19 cellular contexts compared by ENCODE assay signal in the genomic region with DNA sequence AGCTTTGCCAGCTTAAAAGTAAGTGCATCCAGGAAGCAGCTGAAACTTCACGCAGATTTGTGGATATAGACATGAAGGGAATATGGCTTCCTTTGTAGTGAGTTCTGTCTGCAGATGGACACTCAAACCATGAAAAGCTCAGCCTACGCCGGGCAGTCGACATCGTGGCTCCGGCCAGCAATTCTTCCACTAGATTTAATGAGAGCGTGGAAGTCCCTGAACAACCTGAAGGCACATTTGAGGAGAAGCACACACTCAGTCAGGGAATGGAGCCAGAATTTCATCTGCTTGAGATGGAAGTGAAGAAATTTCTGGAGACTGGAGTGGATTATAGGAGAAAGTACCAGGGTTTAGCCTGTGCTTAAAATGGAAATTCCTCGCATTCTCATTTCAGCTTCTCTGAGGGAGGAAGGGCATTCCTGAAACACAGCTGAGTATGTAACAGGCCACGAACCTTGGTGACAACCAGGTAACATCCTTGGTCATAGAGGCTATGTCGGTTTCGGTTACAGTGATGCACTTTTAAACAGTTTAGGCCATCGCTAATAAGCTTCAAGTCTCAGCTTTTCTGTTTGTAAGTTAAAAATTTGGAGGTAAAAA.
DNase-seq lines count a peak whose midpoint lies in the region; ATAC-seq and TF ChIP-seq lines count a peak whose summit lies in the region.
"Had no signal": no experiment of that assay in that cellular context is flagged by ENCODE, and none has a peak within 500 bp of the region (broad histone marks: within the 10 kb centered on the region; RNA-seq: fewer than 3 reads in every experiment).

No MANE protein-coding gene starts in this region.

- H3K27me3 Mint-ChIP-seq in GM23338 (ENCODE audit: insufficient read depth, low read depth, poor library complexity) = peaks cover 16% of the 10 kb centered on the region
- H3K27me3 Mint-ChIP-seq: CD4-positive, alpha-beta T cell had no signal

- H3K27ac ChIP-seq in GM23338 (ENCODE audit: low read depth) = no peak overlapping the region
- H3K27ac ChIP-seq in tibial nerve = peak overlapping the region in 3 of 4 donors; percentile 23 to 79 (median 29)
- no peak overlapping the region for H3K27ac ChIP-seq in PC-3 (ENCODE audit: low read length)
- H3K27ac ChIP-seq: BLaER1 treated with 17β-estradiol and CSF1 and Interleukin-3, amounts not matched to agents 10 nM and 100 nM; KMS-11; RWPE1 had no signal

- peaks cover 23% of the 10 kb centered on the region for H3K4me1 Mint-ChIP-seq in GM23338

- TF ChIP-seq POLR2A in tibial nerve (IDR thresholded peaks at IDR 0.05) (no peak), lower leg skin (IDR thresholded peaks at IDR 0.05) (no peak)

- H3K9me3 Mint-ChIP-seq in GM23338 = no peaks in the 10 kb centered on the region; the same call in 2 of the 3 replicates
- H3K9me3 Mint-ChIP-seq: CD4-positive, alpha-beta T cell had no signal

- H3K4me3 ChIP-seq in GM23338 (no peak overlapping the region), tibial nerve (no peak overlapping the region), lower leg skin (ENCODE audit: low read depth, poor library complexity, severe bottlenecking) (no peak overlapping the region), PC-3 (ENCODE audit: low read length) (no peak overlapping the region)
- H3K4me3 ChIP-seq: BLaER1 treated with 17β-estradiol and CSF1 and Interleukin-3, amounts not matched to agents 10 nM and 100 nM had no signal

- H3K36me3 Mint-ChIP-seq in GM23338 (ENCODE audit: low read depth) = no peaks in the 10 kb centered on the region

- POLR2A ChIA-PET in PC-3 (lab: Charles Lee; ENCODE audit: unreplicated experiment) = no interaction called here

- no peak overlapping the region for H3K4me2 ChIP-seq in GM23338
- no peak overlapping the region for H3K4me2 ChIP-seq in PC-3 (ENCODE audit: low read length)
- H3K4me2 ChIP-seq: BLaER1 treated with 17β-estradiol and CSF1 and Interleukin-3, amounts not matched to agents 10 nM and 100 nM; KMS-11 had no signal

- peak overlapping the region; percentile 70 for H2AFZ ChIP-seq in GM23338
- H2AFZ ChIP-seq in PC-3 (ENCODE audit: low read length) = no peak overlapping the region

- TF ChIP-seq CTCF in GM23338 (conservative IDR thresholded peaks at IDR 0.05; ENCODE audit: low read depth in 2 of 2) (no peak), tibial nerve (IDR thresholded peaks at IDR 0.05) (no peak), lower leg skin (IDR thresholded peaks at IDR 0.05) (no peak), PC-3 (conservative IDR thresholded peaks at IDR 0.05; ENCODE audit: low read depth, low read length) (no peak)

- no peak for TF ChIP-seq EP300 in tibial nerve (IDR thresholded peaks at IDR 0.05)

- ATAC-seq in GM23338 (no peak), HG02571 (IDR thresholded peaks at IDR 0.05; ENCODE audit: unreplicated experiment) (no peak), PC-3 (no peak)

- no peak overlapping the region for H3K27ac Mint-ChIP-seq in GM23338
- H3K27ac Mint-ChIP-seq: CD4-positive, alpha-beta T cell had no signal

- no peak overlapping the region for H3K4me3 Mint-ChIP-seq in GM23338
- H3K4me3 Mint-ChIP-seq: CD4-positive, alpha-beta T cell had no signal

- H4K20me1 ChIP-seq in GM23338 (replicated peaks; ENCODE audit: insufficient read depth) (no peaks in the 10 kb centered on the region), PC-3 (ENCODE audit: low read length) (no peaks in the 10 kb centered on the region)
- H4K20me1 ChIP-seq: BLaER1 treated with 17β-estradiol and CSF1 and Interleukin-3, amounts not matched to agents 10 nM and 100 nM had no signal

- no peaks in the 10 kb centered on the region for H3K36me3 ChIP-seq in GM23338 (ENCODE audit: insufficient read depth)
- peaks cover 0 to 4% (median 0%) of the 10 kb centered on the region in 3 donors for H3K36me3 ChIP-seq in tibial nerve
- H3K36me3 ChIP-seq in PC-3 (ENCODE audit: low read depth, low read length) = no peaks in the 10 kb centered on the region
- H3K36me3 ChIP-seq: BLaER1 treated with 17β-estradiol and CSF1 and Interleukin-3, amounts not matched to agents 10 nM and 100 nM had no signal

- no peaks in the 10 kb centered on the region for H3K79me2 ChIP-seq in GM23338 (replicated peaks; ENCODE audit: insufficient read depth)
- no peaks in the 10 kb centered on the region for H3K79me2 ChIP-seq in PC-3 (ENCODE audit: low read length)

- CTCF ChIA-PET in PC-3 (lab: Charles Lee) = no interaction called here

- H3K4me1 ChIP-seq in GM23338 (ENCODE audit: insufficient read depth) (0 out of 2 replicates have a peak, but pooled peaks cover 5% of the 10 kb centered on the region), tibial nerve (no peaks in the 10 kb centered on the region), PC-3 (ENCODE audit: insufficient read depth, low read length) (no peaks in the 10 kb centered on the region)

- H3K9me2 ChIP-seq in GM23338 (ENCODE audit: insufficient read depth) (no peaks in the 10 kb centered on the region), PC-3 (replicated peaks; ENCODE audit: low read length) (no peaks in the 10 kb centered on the region)

- WGBS in tibial nerve, 2 donors = 77 to 95% methylated on average over 12 of the region's 12 CpGs
- 95 to 97% methylated on average over 12 of the region's 12 CpGs for WGBS in lower leg skin, 2 donors

- no TSS peak for BruUV-seq in PC-3 (replicated peaks; lab: Mats Ljungman, UMichigan)

- DNase-seq in GM23338 (ENCODE audit: low spot score) = peak; percentile 47
- peak; percentile 59 for DNase-seq in cerebellum (ENCODE audit: low spot score)
- DNase-seq in myocyte (ENCODE audit: low read depth) = peak; percentile 31
- DNase-seq in tibial nerve (ENCODE audit: low spot score in 2 of 2) = no peak
- no peak for DNase-seq in lower leg skin (ENCODE audit: low spot score in 2 of 2)
- DNase-seq in PC-3 = no peak
- DNase-seq: CD4-positive, alpha-beta T cell; GOT3; HCEC 1CT; IMR-90; MM.1S; NCI-H2029; NCI-H446; NCI-H526; SHP77 had no signal

- intact Hi-C loops in lower leg skin (cut with DNase I; ENCODE audit: low total_unique reads) (no loop called here), PC-3 (cut with micrococcal nuclease) (no loop called here)

- H3K9me3 ChIP-seq in tibial nerve (no peaks in the 10 kb centered on the region), PC-3 (ENCODE audit: low read length) (no peaks in the 10 kb centered on the region)

- no peaks in the 10 kb centered on the region for H3K27me3 ChIP-seq in GM23338 (ENCODE audit: insufficient read depth)
- no peaks in the 10 kb centered on the region for H3K27me3 ChIP-seq in tibial nerve
- no peaks in the 10 kb centered on the region for H3K27me3 ChIP-seq in PC-3 (ENCODE audit: low read length)
- H3K27me3 ChIP-seq: BLaER1 treated with 17β-estradiol and CSF1 and Interleukin-3, amounts not matched to agents 10 nM and 100 nM had no signal

- H3K9ac ChIP-seq in PC-3 (ENCODE audit: low read length) = no peak overlapping the region
- H3K9ac ChIP-seq: BLaER1 treated with 17β-estradiol and CSF1 and Interleukin-3, amounts not matched to agents 10 nM and 100 nM; KMS-11 had no signal

- no peaks in the 10 kb centered on the region for H3F3A ChIP-seq in GM23338 (replicated peaks; ENCODE audit: low read depth)
- H3F3A ChIP-seq in PC-3 (ENCODE audit: low read length, unreplicated experiment) = no peaks in the 10 kb centered on the region

TF ChIP-seq in GM23338, 12 proteins besides CTCF, POLR2A, EP300 and RAD21 (continues in another document):
- TF ChIP-seq ZNF114 (CRISPR knock-in tag; IDR thresholded peaks at IDR 0.05) (no peak), ETS1 (IDR thresholded peaks at IDR 0.05) (no peak), EZH2phosphoT487 (IDR thresholded peaks at IDR 0.05; ENCODE audit: unreplicated experiment) (no peak), NANOG (IDR thresholded peaks at IDR 0.05; ENCODE audit: borderline replicate concordance) (no peak), ZNF331 (CRISPR knock-in tag; IDR thresholded peaks at IDR 0.05; ENCODE audit: low read depth) (no peak), JUNB (IDR thresholded peaks at IDR 0.05; ENCODE audit: unreplicated experiment) (no peak), POLR2AphosphoS5 (IDR thresholded peaks at IDR 0.05; ENCODE audit: low read depth) (no peak), REST (IDR thresholded peaks at IDR 0.05; ENCODE audit: unreplicated experiment) (no peak)

Comparison
In these comparisons a context has a peak if more than half of its experiments do, and no peak if none do; other contexts are left out.
1. DNase-seq: peak in GM23338 (single experiment), cerebellum (single experiment) and myocyte (single experiment); none in tibial nerve (0 of 2), lower leg skin (0 of 2) and PC-3 (single experiment).
2. H3K27ac ChIP-seq: peak in tibial nerve (3 of 4); none in GM23338 (single experiment) and PC-3 (single experiment).